Comparison of ENCODE assay signal across 1 cellular context in genomic region chr12:80941916-80942315, GRCh38.
TF ChIP-seq lines count a peak whose summit lies in the region.

No MANE protein-coding gene starts in this region.

TF ChIP-seq in IMR-90, 13 proteins besides CTCF, POLR2A, EP300 and RAD21 (continued from another document):
- TF ChIP-seq ELK1 (IDR thresholded peaks at IDR 0.05; ENCODE audit: borderline replicate concordance, low read depth, low read length) (no peak), CEBPB (IDR thresholded peaks at IDR 0.05; ENCODE audit: low read depth, low read length) (peak; percentile 49; the same call in 1 of the 2 replicates), CHD1 (IDR thresholded peaks at IDR 0.05; ENCODE audit: low read depth, low read length) (no peak)
